15 cellular contexts compared by ENCODE assay signal in genomic region chr13:30869491-30869890, GRCh38. TPM values are rescaled to one million over a fixed set of nuclear protein-coding genes. Genes with fewer than 3 reads are reported as not detected.
DNase-seq lines count a peak whose midpoint lies in the region; ATAC-seq, FAIRE-seq and TF ChIP-seq lines count a peak whose summit lies in the region.
"Had no signal": no experiment of that assay in that cellular context is flagged by ENCODE, and none has a peak within 500 bp of the region (broad histone marks: within the 10 kb centered on the region; RNA-seq: fewer than 3 reads in every experiment).

No MANE protein-coding gene starts in this region.

- H3K27me3 ChIP-seq in MG63 (no peaks in the 10 kb centered on the region), endothelial cell of umbilical vein (ENCODE audit: control insufficient read depth in 2 of 2, insufficient read depth in 2 of 2, low read length in 2 of 2) (no peaks in the 10 kb centered on the region), muscle layer of colon (ENCODE audit: control insufficient read depth in 1 of 2, insufficient read depth in 2 of 2, low read length in 2 of 2) (no peaks in the 10 kb centered on the region), thoracic aorta (replicated peaks; ENCODE audit: insufficient read depth) (no peaks in the 10 kb centered on the region), PC-3 (ENCODE audit: low read length) (no peaks in the 10 kb centered on the region)

- ATAC-seq in thoracic aorta (ENCODE audit: insufficient number of reproducible peaks, low FRiP score, low read depth), result no peak
- ATAC-seq in GM18907 (IDR thresholded peaks at IDR 0.05; ENCODE audit: unreplicated experiment), result no peak
- no peak for ATAC-seq in PC-3
- ATAC-seq: CD8-positive, alpha-beta T cell; stimulated activated memory B cell treated with anti-CD40 and anti-IgM and Interleukin-4, amounts not matched to agents 10 μg/mL and 1 μg/mL and 100 μg/mL, for 72 hours had no signal

- H3K4me3 ChIP-seq in MG63 (no peak overlapping the region), endothelial cell of umbilical vein (replicated peaks in 1 of 3; ENCODE audit: insufficient read depth in 1 of 3, low read depth in 1 of 3, low read length in 3 of 3) (no peak overlapping the region), muscle layer of colon (ENCODE audit: low read depth in 1 of 2, low read length in 2 of 2) (no peak overlapping the region), thoracic aorta (no peak overlapping the region), PC-3 (ENCODE audit: low read length) (no peak overlapping the region)

- dilution Hi-C loops in endothelial cell of umbilical vein (cut with MboI; ENCODE audit: extremely low pct_ligation_motif_present, low sequenced_read_pairs), result loop anchor here (10.0 kb wide), 1 partner anchor 65 kb away; no protein-coding TSS in a partner anchor

- peaks cover 50% of the 10 kb centered on the region for H3K4me1 ChIP-seq in endothelial cell of umbilical vein (ENCODE audit: control insufficient read depth, extremely low read depth, insufficient read depth, low read length)
- H3K4me1 ChIP-seq in muscle layer of colon (ENCODE audit: insufficient read depth, low read length), result peaks cover 49% of the 10 kb centered on the region
- H3K4me1 ChIP-seq in thoracic aorta (ENCODE audit: control insufficient read depth in 1 of 2, low read depth in 2 of 2), result peaks cover 37 to 79% of the 10 kb centered on the region in 2 donors
- H3K4me1 ChIP-seq in PC-3 (ENCODE audit: insufficient read depth, low read length), result peaks cover 17% of the 10 kb centered on the region

- DNase-seq in MG63 (peak; percentile 67), endothelial cell of umbilical vein (ENCODE audit: low read depth, low spot score) (peak; percentile 8), thoracic aorta (ENCODE audit: low spot score) (no peak), NCI-H1092 (lab: John Stamatoyannopoulos, UW) (no peak), PC-3 (no peak), DMS53 treated with DMSO at 0.1 percent for 48 hours (lab: John Stamatoyannopoulos, UW; ENCODE audit: unreplicated experiment) (no peak)
- DNase-seq: CD8-positive, alpha-beta T cell; NCI-H1436 treated with DMSO at 0.1 percent for 48 hours; NCI-H774; stimulated activated CD4-positive, alpha-beta T cell treated with anti-CD3 and anti-CD28 coated beads, Interleukin-1b, Interleukin-23, amount 100 ng/mL, for 48 hours had no signal

- POLR2A ChIA-PET in endothelial cell of umbilical vein (lab: Charles Lee), result interaction anchor here (0.7 to 1.7 kb wide), 3 partner anchors 19 to 246 kb away, joined by 4 to 6 read pairs (median 4); no protein-coding TSS in a partner anchor
- POLR2A ChIA-PET in PC-3 (lab: Charles Lee; ENCODE audit: unreplicated experiment), result no interaction called here

- no peaks in the 10 kb centered on the region for H3K9me3 ChIP-seq in MG63
- no peaks in the 10 kb centered on the region for H3K9me3 ChIP-seq in endothelial cell of umbilical vein (replicated peaks; ENCODE audit: control insufficient read depth, insufficient read depth, low read length)
- H3K9me3 ChIP-seq in muscle layer of colon (ENCODE audit: low read length), result no peaks in the 10 kb centered on the region
- H3K9me3 ChIP-seq in thoracic aorta, result no peaks in the 10 kb centered on the region
- H3K9me3 ChIP-seq in PC-3 (ENCODE audit: low read length), result no peaks in the 10 kb centered on the region
- H3K9me3 ChIP-seq: neutrophil had no signal

- H3K9ac ChIP-seq in endothelial cell of umbilical vein (replicated peaks; ENCODE audit: extremely low read depth, insufficient read depth, low read length) (peak overlapping the region; percentile 84), muscle layer of colon (ENCODE audit: low read length) (no peak overlapping the region), PC-3 (ENCODE audit: low read length) (no peak overlapping the region)

- peak overlapping the region; percentile 3 for H3K4me2 ChIP-seq in endothelial cell of umbilical vein (ENCODE audit: insufficient read depth, low read length)
- no peak overlapping the region for H3K4me2 ChIP-seq in PC-3 (ENCODE audit: low read length)

- intact Hi-C loops in endothelial cell of umbilical vein (cut with micrococcal nuclease), result loop anchor here (10.0 kb wide), 1 partner anchor 565 kb away; the partner anchor contains the start of gene KATNAL1
- intact Hi-C loops in PC-3 (cut with micrococcal nuclease), result loop anchor here (5.0 kb wide), 2 partner anchors 127 to 192 kb away; no protein-coding TSS in a partner anchor

- CTCF ChIA-PET in endothelial cell of umbilical vein (lab: Charles Lee) (interaction anchor here (0.8 to 2.0 kb wide), 9 partner anchors 37 to 254 kb away, joined by 3 to 12 read pairs (median 4); partner anchors contain the start of gene MEDAG), PC-3 (lab: Charles Lee) (no interaction called here)

- H2AFZ ChIP-seq in endothelial cell of umbilical vein (ENCODE audit: low read depth, low read length) (peak overlapping the region; percentile 58), PC-3 (ENCODE audit: low read length) (no peak overlapping the region)

- no peak for TF ChIP-seq CTCF in endothelial cell of umbilical vein (IDR thresholded peaks at IDR 0.05; ENCODE audit: extremely low read depth in 1 of 2, insufficient read depth in 1 of 2, low read depth in 1 of 2, low read length in 2 of 2)
- no peak for TF ChIP-seq CTCF in thoracic aorta (IDR thresholded peaks at IDR 0.05)
- no peak for TF ChIP-seq CTCF in PC-3 (conservative IDR thresholded peaks at IDR 0.05; ENCODE audit: low read depth, low read length)

- TF ChIP-seq POLR2A in endothelial cell of umbilical vein (IDR thresholded peaks at IDR 0.05; ENCODE audit: low read depth, low read length), result no peak

- no peaks in the 10 kb centered on the region for H3F3A ChIP-seq in PC-3 (ENCODE audit: low read length, unreplicated experiment)

- H4K20me1 ChIP-seq in endothelial cell of umbilical vein (replicated peaks; ENCODE audit: control insufficient read depth, extremely low read depth, insufficient read depth, low read length) (no peaks in the 10 kb centered on the region), PC-3 (ENCODE audit: low read length) (no peaks in the 10 kb centered on the region)

- H3K36me3 ChIP-seq in MG63 (no peaks in the 10 kb centered on the region), endothelial cell of umbilical vein (ENCODE audit: control insufficient read depth in 2 of 2, extremely low read depth in 1 of 2, insufficient read depth in 2 of 2, low read length in 2 of 2) (no peaks in the 10 kb centered on the region), muscle layer of colon (ENCODE audit: insufficient read depth, low read length) (no peaks in the 10 kb centered on the region), thoracic aorta (no peaks in the 10 kb centered on the region), PC-3 (ENCODE audit: low read depth, low read length) (no peaks in the 10 kb centered on the region)
- H3K36me3 ChIP-seq: neutrophil had no signal

- H3K27ac ChIP-seq in endothelial cell of umbilical vein (ENCODE audit: insufficient read depth, low read depth, low read length) (peak overlapping the region; percentile 97), muscle layer of colon (ENCODE audit: low read depth, low read length) (peak overlapping the region; percentile 73), thoracic aorta (peak overlapping the region; percentile 93 to 94), PC-3 (ENCODE audit: low read length) (no peak overlapping the region)
- H3K27ac ChIP-seq: neutrophil had no signal

- H3K79me2 ChIP-seq in endothelial cell of umbilical vein (ENCODE audit: control insufficient read depth, insufficient read depth, low read length), result no peaks in the 10 kb centered on the region
- no peaks in the 10 kb centered on the region for H3K79me2 ChIP-seq in PC-3 (ENCODE audit: low read length)

- no peaks in the 10 kb centered on the region for H3K9me1 ChIP-seq in endothelial cell of umbilical vein (replicated peaks; ENCODE audit: control insufficient read depth, extremely low read depth, insufficient read depth, low read length)

- no peak for FAIRE-seq in endothelial cell of umbilical vein (lab: Jason Lieb, UNC)

- no peaks in the 10 kb centered on the region for H3K9me2 ChIP-seq in PC-3 (replicated peaks; ENCODE audit: low read length)

- BruUV-seq in endothelial cell of umbilical vein (replicated peaks; lab: Mats Ljungman, UMichigan), result no TSS peak
- no TSS peak for BruUV-seq in PC-3 (replicated peaks; lab: Mats Ljungman, UMichigan)

TF ChIP-seq in endothelial cell of umbilical vein, 7 proteins besides CTCF, POLR2A, EP300 and RAD21:
- TF ChIP-seq POLR2AphosphoS5 (IDR thresholded peaks at IDR 0.05; ENCODE audit: insufficient read depth, low read depth, low read length), result no peak
- TF ChIP-seq GATA2 (IDR thresholded peaks at IDR 0.05; ENCODE audit: insufficient read depth, insufficient read length, low read depth, low read length), result no peak
- TF ChIP-seq FOS (IDR thresholded peaks at IDR 0.05; ENCODE audit: borderline replicate concordance, insufficient read depth, low read length), result no peak
- TF ChIP-seq JUN (IDR thresholded peaks at IDR 0.05; ENCODE audit: borderline replicate concordance, insufficient read depth, insufficient read length, low read depth), result no peak
- TF ChIP-seq MAX (IDR thresholded peaks at IDR 0.05; ENCODE audit: insufficient read depth, insufficient read length), result no peak
- TF ChIP-seq EZH2 (IDR thresholded peaks at IDR 0.05; ENCODE audit: borderline replicate concordance, low read depth, low read length, severe bottlenecking), result no peak
- TF ChIP-seq MYC (IDR thresholded peaks at IDR 0.05; ENCODE audit: low read depth, low read length), result no peak

RNA-seq across cellular contexts. Expression of gene MEDAG, which starts 36.6 kb away (rescaled TPM):
- total RNA-seq in MG63 (2014; rRNA removed; shearing (Covaris generic); ENCODE audit: low replicate concordance), result 1.1 and 5.7 TPM in 2 replicates
- 27.2 and 30.2 TPM in 2 replicates for total RNA-seq in endothelial cell of umbilical vein
- polyA plus RNA-seq in endothelial cell of umbilical vein, result 23.8 and 27.2 TPM in 2 replicates
- 30.8 and 32.6 TPM in 2 replicates for polyA plus RNA-seq in endothelial cell of umbilical vein (2011; cell fraction: cytosol; rRNA removed)
- 31.0 and 31.2 TPM in 2 replicates for polyA plus RNA-seq in endothelial cell of umbilical vein (2011; cell fraction: nucleus; rRNA removed)
- polyA plus RNA-seq in endothelial cell of umbilical vein (2012), result 54.9 and 80.5 TPM in 2 replicates
- 20.8 and 21.5 TPM in 2 replicates for polyA minus RNA-seq in endothelial cell of umbilical vein
- not detected for polyA minus RNA-seq in endothelial cell of umbilical vein (2011; cell fraction: cytosol; rRNA and poly(A)+ RNA removed)
- 14.2 and 14.3 TPM in 2 replicates for polyA minus RNA-seq in endothelial cell of umbilical vein (2011; cell fraction: nucleus; rRNA and poly(A)+ RNA removed)
- 100 to 1,000 TPM; 163 to 634 TPM for total RNA-seq in thoracic aorta
- not detected in 2 replicates for total RNA-seq in PC-3 (2014; rRNA removed)
- total RNA-seq: CD8-positive, alpha-beta T cell; HT1080 had no signal

Comparison
In these comparisons a context has a peak if more than half of its experiments do, and no peak if none do; other contexts are left out.
1. DNase-seq: peak in MG63 (single experiment) and endothelial cell of umbilical vein (single experiment); none in thoracic aorta (single experiment), NCI-H1092 (single experiment), PC-3 (single experiment) and DMS53 treated with DMSO at 0.1 percent for 48 hours (single experiment).